ENCODE assay signal across 1 cellular context in the genomic region with DNA sequence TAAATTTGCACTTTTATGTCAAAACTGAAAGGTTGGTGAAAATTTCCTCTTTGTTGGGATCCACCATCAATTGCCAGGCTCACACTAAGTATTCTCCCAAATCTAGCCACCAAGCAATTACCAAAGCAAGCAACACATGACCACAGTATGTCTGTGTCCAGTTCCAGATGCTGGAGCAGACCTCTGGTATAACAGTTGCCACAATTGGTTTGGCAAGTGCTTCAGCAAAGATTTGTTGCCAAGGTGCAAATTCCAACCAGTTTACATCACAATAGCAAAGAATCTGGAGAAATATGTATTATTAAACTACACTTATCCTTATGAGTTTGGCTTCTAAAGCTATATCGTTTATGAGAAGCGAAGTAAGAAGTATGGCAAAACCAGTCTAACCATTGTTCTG.
TF ChIP-seq lines count a peak whose summit lies in the region.

No MANE protein-coding gene starts in this region.

TF ChIP-seq in SK-N-SH, 30 proteins besides CTCF, POLR2A, EP300 and RAD21 (continued from another document):
- TF ChIP-seq, protein P1, sequence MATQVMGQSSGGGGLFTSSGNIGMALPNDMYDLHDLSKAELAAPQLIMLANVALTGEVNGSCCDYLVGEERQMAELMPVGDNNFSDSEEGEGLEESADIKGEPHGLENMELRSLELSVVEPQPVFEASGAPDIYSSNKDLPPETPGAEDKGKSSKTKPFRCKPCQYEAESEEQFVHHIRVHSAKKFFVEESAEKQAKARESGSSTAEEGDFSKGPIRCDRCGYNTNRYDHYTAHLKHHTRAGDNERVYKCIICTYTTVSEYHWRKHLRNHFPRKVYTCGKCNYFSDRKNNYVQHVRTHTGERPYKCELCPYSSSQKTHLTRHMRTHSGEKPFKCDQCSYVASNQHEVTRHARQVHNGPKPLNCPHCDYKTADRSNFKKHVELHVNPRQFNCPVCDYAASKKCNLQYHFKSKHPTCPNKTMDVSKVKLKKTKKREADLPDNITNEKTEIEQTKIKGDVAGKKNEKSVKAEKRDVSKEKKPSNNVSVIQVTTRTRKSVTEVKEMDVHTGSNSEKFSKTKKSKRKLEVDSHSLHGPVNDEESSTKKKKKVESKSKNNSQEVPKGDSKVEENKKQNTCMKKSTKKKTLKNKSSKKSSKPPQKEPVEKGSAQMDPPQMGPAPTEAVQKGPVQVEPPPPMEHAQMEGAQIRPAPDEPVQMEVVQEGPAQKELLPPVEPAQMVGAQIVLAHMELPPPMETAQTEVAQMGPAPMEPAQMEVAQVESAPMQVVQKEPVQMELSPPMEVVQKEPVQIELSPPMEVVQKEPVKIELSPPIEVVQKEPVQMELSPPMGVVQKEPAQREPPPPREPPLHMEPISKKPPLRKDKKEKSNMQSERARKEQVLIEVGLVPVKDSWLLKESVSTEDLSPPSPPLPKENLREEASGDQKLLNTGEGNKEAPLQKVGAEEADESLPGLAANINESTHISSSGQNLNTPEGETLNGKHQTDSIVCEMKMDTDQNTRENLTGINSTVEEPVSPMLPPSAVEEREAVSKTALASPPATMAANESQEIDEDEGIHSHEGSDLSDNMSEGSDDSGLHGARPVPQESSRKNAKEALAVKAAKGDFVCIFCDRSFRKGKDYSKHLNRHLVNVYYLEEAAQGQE (IDR thresholded peaks at IDR 0.05; ENCODE audit: low read depth, low read length), result 0 out of 2 replicates have a peak, but pooled peaks have one; percentile 6
- TF ChIP-seq, protein P2, sequence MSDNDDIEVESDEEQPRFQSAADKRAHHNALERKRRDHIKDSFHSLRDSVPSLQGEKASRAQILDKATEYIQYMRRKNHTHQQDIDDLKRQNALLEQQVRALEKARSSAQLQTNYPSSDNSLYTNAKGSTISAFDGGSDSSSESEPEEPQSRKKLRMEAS (IDR thresholded peaks at IDR 0.05; ENCODE audit: low read depth), result peak; percentile 79
- TF ChIP-seq GATA2 (CRISPR knock-in tag; IDR thresholded peaks at IDR 0.05), result no peak
- TF ChIP-seq, protein P3, sequence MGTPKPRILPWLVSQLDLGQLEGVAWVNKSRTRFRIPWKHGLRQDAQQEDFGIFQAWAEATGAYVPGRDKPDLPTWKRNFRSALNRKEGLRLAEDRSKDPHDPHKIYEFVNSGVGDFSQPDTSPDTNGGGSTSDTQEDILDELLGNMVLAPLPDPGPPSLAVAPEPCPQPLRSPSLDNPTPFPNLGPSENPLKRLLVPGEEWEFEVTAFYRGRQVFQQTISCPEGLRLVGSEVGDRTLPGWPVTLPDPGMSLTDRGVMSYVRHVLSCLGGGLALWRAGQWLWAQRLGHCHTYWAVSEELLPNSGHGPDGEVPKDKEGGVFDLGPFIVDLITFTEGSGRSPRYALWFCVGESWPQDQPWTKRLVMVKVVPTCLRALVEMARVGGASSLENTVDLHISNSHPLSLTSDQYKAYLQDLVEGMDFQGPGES (IDR thresholded peaks at IDR 0.05; ENCODE audit: low read depth, low read length), result no peak
- TF ChIP-seq, protein P4, sequence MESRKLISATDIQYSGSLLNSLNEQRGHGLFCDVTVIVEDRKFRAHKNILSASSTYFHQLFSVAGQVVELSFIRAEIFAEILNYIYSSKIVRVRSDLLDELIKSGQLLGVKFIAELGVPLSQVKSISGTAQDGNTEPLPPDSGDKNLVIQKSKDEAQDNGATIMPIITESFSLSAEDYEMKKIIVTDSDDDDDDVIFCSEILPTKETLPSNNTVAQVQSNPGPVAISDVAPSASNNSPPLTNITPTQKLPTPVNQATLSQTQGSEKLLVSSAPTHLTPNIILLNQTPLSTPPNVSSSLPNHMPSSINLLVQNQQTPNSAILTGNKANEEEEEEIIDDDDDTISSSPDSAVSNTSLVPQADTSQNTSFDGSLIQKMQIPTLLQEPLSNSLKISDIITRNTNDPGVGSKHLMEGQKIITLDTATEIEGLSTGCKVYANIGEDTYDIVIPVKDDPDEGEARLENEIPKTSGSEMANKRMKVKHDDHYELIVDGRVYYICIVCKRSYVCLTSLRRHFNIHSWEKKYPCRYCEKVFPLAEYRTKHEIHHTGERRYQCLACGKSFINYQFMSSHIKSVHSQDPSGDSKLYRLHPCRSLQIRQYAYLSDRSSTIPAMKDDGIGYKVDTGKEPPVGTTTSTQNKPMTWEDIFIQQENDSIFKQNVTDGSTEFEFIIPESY (IDR thresholded peaks at IDR 0.05; ENCODE audit: borderline replicate concordance, low read depth), result no peak
- TF ChIP-seq TCF12 (IDR thresholded peaks at IDR 0.05), result peak; percentile 95
- TF ChIP-seq, protein P5, sequence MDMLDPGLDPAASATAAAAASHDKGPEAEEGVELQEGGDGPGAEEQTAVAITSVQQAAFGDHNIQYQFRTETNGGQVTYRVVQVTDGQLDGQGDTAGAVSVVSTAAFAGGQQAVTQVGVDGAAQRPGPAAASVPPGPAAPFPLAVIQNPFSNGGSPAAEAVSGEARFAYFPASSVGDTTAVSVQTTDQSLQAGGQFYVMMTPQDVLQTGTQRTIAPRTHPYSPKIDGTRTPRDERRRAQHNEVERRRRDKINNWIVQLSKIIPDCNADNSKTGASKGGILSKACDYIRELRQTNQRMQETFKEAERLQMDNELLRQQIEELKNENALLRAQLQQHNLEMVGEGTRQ (IDR thresholded peaks at IDR 0.05; ENCODE audit: borderline replicate concordance, low read depth, low read length), result no peak
- TF ChIP-seq NRF1 (IDR thresholded peaks at IDR 0.05; ENCODE audit: low read depth, low read length), result no peak
- TF ChIP-seq GABPA (IDR thresholded peaks at IDR 0.05; ENCODE audit: low read depth), result no peak
- TF ChIP-seq, protein P6, sequence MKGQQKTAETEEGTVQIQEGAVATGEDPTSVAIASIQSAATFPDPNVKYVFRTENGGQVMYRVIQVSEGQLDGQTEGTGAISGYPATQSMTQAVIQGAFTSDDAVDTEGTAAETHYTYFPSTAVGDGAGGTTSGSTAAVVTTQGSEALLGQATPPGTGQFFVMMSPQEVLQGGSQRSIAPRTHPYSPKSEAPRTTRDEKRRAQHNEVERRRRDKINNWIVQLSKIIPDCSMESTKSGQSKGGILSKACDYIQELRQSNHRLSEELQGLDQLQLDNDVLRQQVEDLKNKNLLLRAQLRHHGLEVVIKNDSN (IDR thresholded peaks at IDR 0.05; ENCODE audit: borderline replicate concordance, low read depth), result peak; percentile 74
- peak; percentile 62; the same call in 1 of the 2 replicates for TF ChIP-seq JUND (IDR thresholded peaks at IDR 0.05)
- TF ChIP-seq YY1 (IDR thresholded peaks at IDR 0.05; ENCODE audit: low read depth), result no peak
- no peak for TF ChIP-seq RXRA (IDR thresholded peaks at IDR 0.05; ENCODE audit: borderline replicate concordance, low read depth)
- peak; percentile 50; the same call in 1 of the 2 replicates for TF ChIP-seq FOXM1 (IDR thresholded peaks at IDR 0.05; ENCODE audit: low read depth)
- no peak for TF ChIP-seq ELF1 (IDR thresholded peaks at IDR 0.05)
- no peak for TF ChIP-seq FOXJ3 (CRISPR knock-in tag; IDR thresholded peaks at IDR 0.05)
- peak; percentile 95 for TF ChIP-seq NFIC (IDR thresholded peaks at IDR 0.05; ENCODE audit: borderline replicate concordance)
- peak; percentile 83 for TF ChIP-seq TEAD4 (IDR thresholded peaks at IDR 0.05; ENCODE audit: borderline replicate concordance, insufficient read depth)
- peak; percentile 34; the same call in 1 of the 2 replicates for TF ChIP-seq POLR2AphosphoS5 (IDR thresholded peaks at IDR 0.05; ENCODE audit: low read depth, low read length)
- no peak for TF ChIP-seq MEF2A (IDR thresholded peaks at IDR 0.05; ENCODE audit: borderline replicate concordance, low read depth)
- TF ChIP-seq EZH2phosphoT487 (IDR thresholded peaks at IDR 0.05; ENCODE audit: borderline replicate concordance, low read depth), result no peak
TF ChIP-seq in SK-N-SH: peak in this region for 13.
